ENCODE assay signal across 1 cellular context in genomic region chr3:37249294-37249693, GRCh38.
TF ChIP-seq lines count a peak whose summit lies in the region.

No MANE protein-coding gene starts in this region.

TF ChIP-seq in HepG2, 621 proteins besides CTCF, POLR2A, EP300 and RAD21:
- TF ChIP-seq MIXL1 (CRISPR knock-in tag; IDR thresholded peaks at IDR 0.05) (no peak), U2AF2 (IDR thresholded peaks at IDR 0.05; ENCODE audit: low read depth, low read length) (no peak), KDM3A (CRISPR knock-in tag; IDR thresholded peaks at IDR 0.05; ENCODE audit: low read depth) (no peak), TRIM24 (CRISPR knock-in tag; IDR thresholded peaks at IDR 0.05) (no peak), NFAT5 (CRISPR knock-in tag; IDR thresholded peaks at IDR 0.05) (no peak), PRPF4 (IDR thresholded peaks at IDR 0.05; ENCODE audit: low read depth, low read length, poor library complexity, severe bottlenecking) (no peak), ZNF670 (CRISPR knock-in tag; IDR thresholded peaks at IDR 0.05; ENCODE audit: borderline replicate concordance) (no peak), TCF7 (IDR thresholded peaks at IDR 0.05; ENCODE audit: low read depth) (no peak), NFIB (CRISPR knock-in tag; IDR thresholded peaks at IDR 0.05; ENCODE audit: borderline replicate concordance) (no peak), ZNF816 (CRISPR knock-in tag; IDR thresholded peaks at IDR 0.05; ENCODE audit: borderline replicate concordance) (no peak), CBX2 (IDR thresholded peaks at IDR 0.05; ENCODE audit: low read depth, low read length) (no peak), CBX2 (CRISPR knock-in tag; IDR thresholded peaks at IDR 0.05; ENCODE audit: low read depth) (no peak), ZMAT3 (CRISPR knock-in tag; conservative IDR thresholded peaks at IDR 0.05) (no peak), GABPA (IDR thresholded peaks at IDR 0.05; ENCODE audit: low read depth, low read length) (no peak), GABPA (CRISPR knock-in tag; IDR thresholded peaks at IDR 0.05; ENCODE audit: low read depth) (no peak), HBP1 (CRISPR knock-in tag; IDR thresholded peaks at IDR 0.05; ENCODE audit: low read depth) (no peak), TCF12 (IDR thresholded peaks at IDR 0.05) (no peak), TCF12 (CRISPR knock-in tag; IDR thresholded peaks at IDR 0.05) (no peak), MXD4 (CRISPR knock-in tag; IDR thresholded peaks at IDR 0.05) (no peak)
